9 cellular contexts compared by ENCODE assay signal in genomic region chr22:43388420-43388851, GRCh38. TPM values are rescaled to one million over a fixed set of nuclear protein-coding genes. Genes with fewer than 3 reads are reported as not detected.
DNase-seq lines count a peak whose midpoint lies in the region; ATAC-seq and TF ChIP-seq lines count a peak whose summit lies in the region.
"Had no signal": no experiment of that assay in that cellular context is flagged by ENCODE, and none has a peak within 500 bp of the region (broad histone marks: within the 10 kb centered on the region; RNA-seq: fewer than 3 reads in every experiment).

No MANE protein-coding gene starts in this region.

- H3K27me3 ChIP-seq in suprapubic skin = peaks cover 36% of the 10 kb centered on the region

- H3K36me3 ChIP-seq in suprapubic skin = no peaks in the 10 kb centered on the region

- ATAC-seq in HG03045 (IDR thresholded peaks at IDR 0.05; ENCODE audit: unreplicated experiment) = no peak

- TF ChIP-seq EP300 in suprapubic skin (IDR thresholded peaks at IDR 0.05) = no peak

- H3K4me3 ChIP-seq in fibroblast of the aortic adventitia (ENCODE audit: low read depth, low read length) (no peak overlapping the region), suprapubic skin (no peak overlapping the region)

- no peak overlapping the region for H3K27ac ChIP-seq in suprapubic skin

- no peaks in the 10 kb centered on the region for H3K9me3 ChIP-seq in suprapubic skin

- TF ChIP-seq POLR2A in suprapubic skin (IDR thresholded peaks at IDR 0.05) = no peak

- in situ Hi-C loops in KBM-7 (cut with MboI; ENCODE audit: low pct_unique_long_range_greater_than_20kb, low sequenced_read_pairs) = no loop called here

- H3K4me1 ChIP-seq in suprapubic skin = peaks cover 7% of the 10 kb centered on the region

- DNase-seq in D341Med (ENCODE audit: low spot score) (peak; percentile 91), KBM-7 (peak; percentile 80), RPMI7951 (ENCODE audit: low read depth) (peak; percentile 44), activated T-helper 1 cell treated with Interleukin-2 at 50 U/mL for 16 hours (ENCODE audit: low read depth) (peak; percentile 60), fibroblast of the aortic adventitia (ENCODE audit: low read depth) (peak; percentile 62), nucleus accumbens (lab: John Stamatoyannopoulos, UW) (peak in 51 of 56 donors; percentile 9 to 85 (median 47)), suprapubic skin (ENCODE audit: low spot score in 2 of 2) (peak; percentile 78 to 88)

- 5% methylated on average over 15 of the region's 17 CpGs for WGBS in suprapubic skin

- peak; percentile 98 for TF ChIP-seq CTCF in fibroblast of the aortic adventitia (IDR thresholded peaks at IDR 0.05; ENCODE audit: insufficient read depth, low read length)
- TF ChIP-seq CTCF in suprapubic skin (IDR thresholded peaks at IDR 0.05) = peak; percentile 75 to 99

RNA-seq across cellular contexts. Expression of gene MPPED1, which starts 23.4 kb away (rescaled TPM):
- not detected in 2 replicates for total RNA-seq in RPMI7951 (2014; rRNA removed; shearing (Covaris generic))
- not detected in 2 replicates for total RNA-seq in fibroblast of the aortic adventitia (ENCODE audit: low replicate concordance)
- under 1 TPM in 3 of 4 donors, not detected in 1; 0.23 to 0.99 (median 0.80) TPM for total RNA-seq in suprapubic skin
- total RNA-seq: T-helper 1 cell treated with Interleukin-12 subunit alpha and Interleukin-12 subunit beta and Interleukin-4 antibody, amounts not matched to agents 30 ng/mL and 1 ng/mL, for 36 hours had no signal

RNA-seq across cellular contexts. Expression of gene SCUBE1, which starts 45.3 kb away (rescaled TPM):
- total RNA-seq in RPMI7951 (2014; rRNA removed; shearing (Covaris generic)) = 7.0 and 9.2 TPM in 2 replicates
- total RNA-seq in fibroblast of the aortic adventitia (ENCODE audit: low replicate concordance) = not detected in 2 replicates
- 1 to 10 TPM in 1 of 4 donors, under 1 TPM in 3; 0.47 to 1.1 (median 0.78) TPM for total RNA-seq in suprapubic skin
